In genomic region chr15:38072507-38073277, GRCh38 we compare ENCODE assay signal across 8 cellular contexts.
A peak's percentile ranks its signal among the peaks of the same experiment; 100 is the strongest.
DNase-seq lines count a peak whose midpoint lies in the region; ATAC-seq and TF ChIP-seq lines count a peak whose summit lies in the region.

No MANE protein-coding gene starts in this region.

- peaks cover 61% of the 10 kb centered on the region for H3K27me3 Mint-ChIP-seq in activated CD8-positive, alpha-beta T cell treated with anti-CD3 and anti-CD28 coated beads for 36 hours

- H3K9me3 Mint-ChIP-seq in activated CD8-positive, alpha-beta T cell treated with anti-CD3 and anti-CD28 coated beads for 36 hours: no peaks in the 10 kb centered on the region

- H3K9ac ChIP-seq in muscle layer of colon (ENCODE audit: low read length): peak overlapping the region; percentile 66

- POLR2A ChIA-PET in A673 (lab: Charles Lee; ENCODE audit: low non-redundant PET): interaction anchor here (0.6 kb wide), 1 partner anchor 155 kb away, joined by 6 read pairs; no protein-coding TSS in a partner anchor
- POLR2A ChIA-PET in activated CD8-positive, alpha-beta T cell treated with anti-CD3 and anti-CD28 coated beads for 36 hours (lab: Charles Lee): interaction anchor here (1.4 kb wide), 1 partner anchor 11 kb away, joined by 3 read pairs; no protein-coding TSS in a partner anchor

- CTCF ChIA-PET in A673 (lab: Charles Lee): no interaction called here
- CTCF ChIA-PET in activated CD8-positive, alpha-beta T cell treated with anti-CD3 and anti-CD28 coated beads for 36 hours (lab: Charles Lee): interaction anchor here (1.0 to 1.4 kb wide), 2 partner anchors 12 to 13 kb away, joined by 3 read pairs; no protein-coding TSS in a partner anchor

- peak overlapping the region; percentile 57 for H3K4me3 Mint-ChIP-seq in activated CD8-positive, alpha-beta T cell treated with anti-CD3 and anti-CD28 coated beads for 36 hours

- H3K27me3 ChIP-seq in A673 (replicated peaks; ENCODE audit: insufficient read depth, low read depth, low read length, poor library complexity): no peaks in the 10 kb centered on the region
- no peaks in the 10 kb centered on the region for H3K27me3 ChIP-seq in muscle layer of colon (ENCODE audit: control insufficient read depth in 1 of 2, insufficient read depth in 2 of 2, low read length in 2 of 2)
- no peaks in the 10 kb centered on the region for H3K27me3 ChIP-seq in uterus

- DNase-seq in A673 (ENCODE audit: low spot score) (peak; percentile 69), NCI-H1048 (lab: John Stamatoyannopoulos, UW) (peak; percentile 79), fibroblast of peridontal ligament (ENCODE audit: extremely low read depth) (peak; percentile 83), uterus (peak; percentile 61 to 66)
- peak; percentile 43 for DNase-seq in activated CD8-positive, alpha-beta T cell treated with anti-CD3 and anti-CD28 coated beads for 36 hours

- H3K9me3 ChIP-seq in A673 (ENCODE audit: low read depth, low read length, poor library complexity, severe bottlenecking) (no peaks in the 10 kb centered on the region), muscle layer of colon (ENCODE audit: low read length) (no peaks in the 10 kb centered on the region), uterus (no peaks in the 10 kb centered on the region)

- H3K36me3 ChIP-seq in A673 (ENCODE audit: insufficient read depth, low read length, poor library complexity, severe bottlenecking) (no peaks in the 10 kb centered on the region), muscle layer of colon (ENCODE audit: insufficient read depth, low read length) (no peaks in the 10 kb centered on the region), uterus (no peaks in the 10 kb centered on the region)

- TF ChIP-seq CTCF in A673 (conservative IDR thresholded peaks at IDR 0.05; ENCODE audit: low read depth, low read length): peak; percentile 34
- TF ChIP-seq CTCF in GM12873 (IDR thresholded peaks at IDR 0.05; ENCODE audit: insufficient read depth, low read depth, low read length, missing control alignments): peak; percentile 37
- no peak for TF ChIP-seq CTCF in activated CD8-positive, alpha-beta T cell treated with anti-CD3 and anti-CD28 coated beads for 36 hours (IDR thresholded peaks at IDR 0.05)
- TF ChIP-seq CTCF in uterus (IDR thresholded peaks at IDR 0.05): peak in 2 of 4 experiments; percentile 14 to 49

- intact Hi-C loops in A673 (cut with micrococcal nuclease; ENCODE audit: unreplicated experiment) (no loop called here), uterus (cut with DNase I; ENCODE audit: low total_unique reads) (no loop called here)
- intact Hi-C loops in activated CD8-positive, alpha-beta T cell treated with anti-CD3 and anti-CD28 coated beads for 36 hours (cut with micrococcal nuclease): no loop called here

- H3K27ac ChIP-seq in A673 (ENCODE audit: low read depth, low read length, poor library complexity, severe bottlenecking) (no peak overlapping the region), muscle layer of colon (ENCODE audit: low read depth, low read length) (peak overlapping the region; percentile 86), uterus (peak overlapping the region; percentile 82 to 95)

- no TSS peak for BruUV-seq in A673 (replicated peaks; lab: Mats Ljungman, UMichigan)

- TF ChIP-seq POLR2A in uterus (IDR thresholded peaks at IDR 0.05): peak in 1 of 2 donors; percentile 21

- peaks cover 40% of the 10 kb centered on the region for H3K4me1 Mint-ChIP-seq in activated CD8-positive, alpha-beta T cell treated with anti-CD3 and anti-CD28 coated beads for 36 hours (ENCODE audit: low read depth)

- H3K36me3 Mint-ChIP-seq in activated CD8-positive, alpha-beta T cell treated with anti-CD3 and anti-CD28 coated beads for 36 hours (ENCODE audit: low read depth): no peaks in the 10 kb centered on the region

- H3K27ac Mint-ChIP-seq in activated CD8-positive, alpha-beta T cell treated with anti-CD3 and anti-CD28 coated beads for 36 hours: no peak overlapping the region

- peak; percentile 46 for ATAC-seq in HG02610 (IDR thresholded peaks at IDR 0.05; ENCODE audit: unreplicated experiment)
- ATAC-seq in activated CD8-positive, alpha-beta T cell treated with anti-CD3 and anti-CD28 coated beads for 36 hours: peak; percentile 67

- H3K4me1 ChIP-seq in A673 (ENCODE audit: insufficient read depth, low read length, poor library complexity, severe bottlenecking) (peaks cover 24% of the 10 kb centered on the region), muscle layer of colon (ENCODE audit: insufficient read depth, low read length) (peaks cover 24% of the 10 kb centered on the region), uterus (no peaks in the 10 kb centered on the region)

- H3K4me3 ChIP-seq in A673 (ENCODE audit: low read depth, low read length, poor library complexity, severe bottlenecking) (peak overlapping the region; percentile 44), muscle layer of colon (ENCODE audit: low read depth in 1 of 2, low read length in 2 of 2) (peak overlapping the region; percentile 48 to 73), uterus (peak overlapping the region; percentile 42 to 43)
